In the genomic region with DNA sequence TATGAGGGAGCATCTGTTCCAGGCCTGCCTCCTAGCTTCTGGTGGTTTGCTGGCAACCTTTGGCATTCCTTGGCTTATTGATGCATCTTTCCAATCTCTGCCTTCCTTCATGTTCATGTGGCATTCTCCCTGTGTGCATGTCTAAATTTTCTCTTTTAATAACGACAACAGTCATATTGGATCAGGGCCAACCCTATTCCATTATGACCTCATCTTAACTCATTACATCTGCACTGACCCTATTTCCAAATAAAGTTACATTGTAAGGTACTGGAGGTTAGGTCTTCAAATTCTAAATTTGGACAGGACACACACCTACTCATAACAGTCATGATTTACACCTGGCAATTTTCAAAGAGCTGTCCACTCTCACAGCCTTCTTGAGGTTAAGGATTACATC, we compare ENCODE assay signal across 1 cellular context.
TF ChIP-seq lines count a peak whose summit lies in the region.

No MANE protein-coding gene starts in this region.

TF ChIP-seq in K562, 482 proteins besides CTCF, POLR2A, EP300 and RAD21 (continued from another document):
- no peak for TF ChIP-seq SIN3B (IDR thresholded peaks at IDR 0.05; ENCODE audit: low read depth)
- TF ChIP-seq MTF1 (CRISPR knock-in tag; IDR thresholded peaks at IDR 0.05; ENCODE audit: borderline replicate concordance): no peak
- TF ChIP-seq, protein P1, sequence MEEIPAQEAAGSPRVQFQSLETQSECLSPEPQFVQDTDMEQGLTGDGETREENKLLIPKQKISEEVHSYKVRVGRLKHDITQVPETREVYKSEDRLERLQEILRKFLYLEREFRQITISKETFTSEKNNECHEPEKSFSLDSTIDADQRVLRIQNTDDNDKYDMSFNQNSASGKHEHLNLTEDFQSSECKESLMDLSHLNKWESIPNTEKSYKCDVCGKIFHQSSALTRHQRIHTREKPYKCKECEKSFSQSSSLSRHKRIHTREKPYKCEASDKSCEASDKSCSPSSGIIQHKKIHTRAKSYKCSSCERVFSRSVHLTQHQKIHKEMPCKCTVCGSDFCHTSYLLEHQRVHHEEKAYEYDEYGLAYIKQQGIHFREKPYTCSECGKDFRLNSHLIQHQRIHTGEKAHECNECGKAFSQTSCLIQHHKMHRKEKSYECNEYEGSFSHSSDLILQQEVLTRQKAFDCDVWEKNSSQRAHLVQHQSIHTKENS (CRISPR knock-in tag; IDR thresholded peaks at IDR 0.05): no peak
- TF ChIP-seq ZNF830 (CRISPR knock-in tag; IDR thresholded peaks at IDR 0.05): no peak
- TF ChIP-seq MED1 (CRISPR knock-in tag; IDR thresholded peaks at IDR 0.05; ENCODE audit: borderline replicate concordance): no peak
TF ChIP-seq in K562: peak in this region for 1.
